Comparison of ENCODE assay signal across 2 cellular contexts in genomic region chr7:141710301-141710700, GRCh38.
TF ChIP-seq lines count a peak whose summit lies in the region.

No MANE protein-coding gene starts in this region.

TF ChIP-seq in HEK293, 187 proteins besides CTCF, POLR2A, EP300 and RAD21:
- TF ChIP-seq MZF1 (tag by site-specific recombination; IDR thresholded peaks at IDR 0.05; ENCODE audit: borderline replicate concordance) (no peak), ZSCAN16 (tag by site-specific recombination; IDR thresholded peaks at IDR 0.05) (0 out of 2 replicates have a peak, but pooled peaks have one; percentile 48), ZNF362 (tag by site-specific recombination; IDR thresholded peaks at IDR 0.05) (no peak), ZBTB17 (tag by site-specific recombination; IDR thresholded peaks at IDR 0.05) (no peak)

TF ChIP-seq in H1, 55 proteins besides CTCF, POLR2A, EP300 and RAD21:
- TF ChIP-seq RNF2 (IDR thresholded peaks at IDR 0.05; ENCODE audit: borderline replicate concordance, low read depth, low read length, missing control alignments, poor library complexity, severe bottlenecking) (no peak), FOSL1 (IDR thresholded peaks at IDR 0.05; ENCODE audit: insufficient read depth, low read depth, low read length) (no peak), CBX8 (IDR thresholded peaks at IDR 0.05; ENCODE audit: borderline replicate concordance, low read depth, low read length) (no peak), POU5F1 (IDR thresholded peaks at IDR 0.05; ENCODE audit: low read depth, low read length) (no peak), ZNF274 (IDR thresholded peaks at IDR 0.05; ENCODE audit: borderline replicate concordance, extremely low read depth, low read length) (no peak), GTF2F1 (IDR thresholded peaks at IDR 0.05; ENCODE audit: borderline replicate concordance, low read depth, low read length) (no peak), MAFK (IDR thresholded peaks at IDR 0.05; ENCODE audit: low read depth, low read length) (no peak), SRF (IDR thresholded peaks at IDR 0.05; ENCODE audit: low read depth, low read length) (no peak), ATF3 (IDR thresholded peaks at IDR 0.05; ENCODE audit: insufficient read depth, low read depth, low read length) (no peak), BACH1 (IDR thresholded peaks at IDR 0.05; ENCODE audit: low read length) (no peak), HDAC6 (IDR thresholded peaks at IDR 0.05; ENCODE audit: low read depth, low read length) (no peak), SAP30 (IDR thresholded peaks at IDR 0.05; ENCODE audit: insufficient read depth, insufficient replicate concordance, low read length) (no peak), JUND (IDR thresholded peaks at IDR 0.05; ENCODE audit: low read length) (no peak), SP4 (IDR thresholded peaks at IDR 0.05; ENCODE audit: low read length) (no peak), NANOG (IDR thresholded peaks at IDR 0.05; ENCODE audit: insufficient read depth, low read depth, low read length, poor library complexity, severe bottlenecking) (no peak), CHD7 (IDR thresholded peaks at IDR 0.05; ENCODE audit: insufficient replicate concordance, low read length) (no peak), RFX5 (IDR thresholded peaks at IDR 0.05; ENCODE audit: borderline replicate concordance, low read depth, low read length) (no peak), ATF2 (IDR thresholded peaks at IDR 0.05; ENCODE audit: low read length) (no peak), MAX (IDR thresholded peaks at IDR 0.05) (no peak)
